ENCODE assay signal across 24 cellular contexts in genomic region chr11:87194985-87195820, GRCh38.
"Had no signal": no experiment of that assay in that cellular context is flagged by ENCODE, and none has a peak within 500 bp of the region (broad histone marks: within the 10 kb centered on the region; RNA-seq: fewer than 3 reads in every experiment).

No MANE protein-coding gene starts in this region.

- FAIRE-seq: frontal cortex had no signal

- H3K27ac ChIP-seq: ascending aorta, breast epithelium, cardiac muscle cell, colonic mucosa had no signal

- ATAC-seq: activated CD8-positive, alpha-beta memory T cell treated with anti-CD3 and anti-CD28 coated beads, Interleukin-2, amount 10 ng/mL, durations not matched to agents 7 days and 5 days; activated CD8-positive, alpha-beta T cell treated with anti-CD3 and anti-CD28 coated beads, Interleukin-2, amount 10 ng/mL, durations not matched to agents 7 days and 5 days; activated naive CD4-positive, alpha-beta T cell treated with anti-CD3 and anti-CD28 coated beads, Interleukin-2, amount 50 U/mL, for 72 hours; esophagus mucosa had no signal

- H3K4me1 ChIP-seq: ascending aorta, breast epithelium, colonic mucosa had no signal

- H3K27me3 ChIP-seq: ascending aorta, breast epithelium, cardiac muscle cell, colonic mucosa had no signal

- H3K36me3 ChIP-seq: ascending aorta, breast epithelium, cardiac muscle cell, colonic mucosa had no signal

- DNase-seq: activated CD4-positive, alpha-beta memory T cell treated with anti-CD3 and anti-CD28 coated beads for 36 hours; activated CD4-positive, alpha-beta T cell treated with anti-CD3 and anti-CD28 coated beads for 48 hours; activated CD8-positive, alpha-beta memory T cell treated with anti-CD3 and anti-CD28 coated beads, Interleukin-2, amount 10 ng/mL, durations not matched to agents 7 days and 5 days; activated CD8-positive, alpha-beta memory T cell treated with anti-CD3 and anti-CD28 coated beads, Interleukin-2, amount 50 U/mL, for 4 hours; activated CD8-positive, alpha-beta T cell treated with anti-CD3 and anti-CD28 coated beads, Interleukin-2, amount 10 ng/mL, durations not matched to agents 7 days and 5 days; activated gamma-delta T cell; activated naive CD4-positive, alpha-beta T cell; activated naive CD4-positive, alpha-beta T cell treated with anti-CD3 and anti-CD28 coated beads, Interleukin-2, amount 10 ng/mL, durations not matched to agents 7 days and 5 days; activated naive CD8-positive, alpha-beta T cell treated with anti-CD3 and anti-CD28 coated beads, Interleukin-2, amount 10 ng/mL, durations not matched to agents 7 days and 5 days; activated T-cell treated with anti-CD3 and anti-CD28 coated beads, Interleukin-2, amount 50 U/mL, for 1 hour; activated T-cell treated with anti-CD3 and anti-CD28 coated beads, Interleukin-2, amount 50 U/mL, for 48 hours; central memory CD4-positive, alpha-beta T cell; cerebellar nuclear complex; colonic mucosa; effector CD8-positive, alpha-beta T cell; foreskin fibroblast; head of caudate nucleus; T-helper 2 cell had no signal

- H3K4me3 ChIP-seq: ascending aorta, breast epithelium, cardiac muscle cell, colonic mucosa had no signal

- H3K9me3 ChIP-seq: ascending aorta, breast epithelium, colonic mucosa had no signal
